ENCODE assay signal across 1 cellular context in genomic region chr7:102208826-102209225, GRCh38.
TF ChIP-seq lines count a peak whose summit lies in the region.

No MANE protein-coding gene starts in this region.

TF ChIP-seq in WTC11, 78 proteins besides CTCF, POLR2A, EP300 and RAD21 (continued from another document):
- TF ChIP-seq, protein P1, sequence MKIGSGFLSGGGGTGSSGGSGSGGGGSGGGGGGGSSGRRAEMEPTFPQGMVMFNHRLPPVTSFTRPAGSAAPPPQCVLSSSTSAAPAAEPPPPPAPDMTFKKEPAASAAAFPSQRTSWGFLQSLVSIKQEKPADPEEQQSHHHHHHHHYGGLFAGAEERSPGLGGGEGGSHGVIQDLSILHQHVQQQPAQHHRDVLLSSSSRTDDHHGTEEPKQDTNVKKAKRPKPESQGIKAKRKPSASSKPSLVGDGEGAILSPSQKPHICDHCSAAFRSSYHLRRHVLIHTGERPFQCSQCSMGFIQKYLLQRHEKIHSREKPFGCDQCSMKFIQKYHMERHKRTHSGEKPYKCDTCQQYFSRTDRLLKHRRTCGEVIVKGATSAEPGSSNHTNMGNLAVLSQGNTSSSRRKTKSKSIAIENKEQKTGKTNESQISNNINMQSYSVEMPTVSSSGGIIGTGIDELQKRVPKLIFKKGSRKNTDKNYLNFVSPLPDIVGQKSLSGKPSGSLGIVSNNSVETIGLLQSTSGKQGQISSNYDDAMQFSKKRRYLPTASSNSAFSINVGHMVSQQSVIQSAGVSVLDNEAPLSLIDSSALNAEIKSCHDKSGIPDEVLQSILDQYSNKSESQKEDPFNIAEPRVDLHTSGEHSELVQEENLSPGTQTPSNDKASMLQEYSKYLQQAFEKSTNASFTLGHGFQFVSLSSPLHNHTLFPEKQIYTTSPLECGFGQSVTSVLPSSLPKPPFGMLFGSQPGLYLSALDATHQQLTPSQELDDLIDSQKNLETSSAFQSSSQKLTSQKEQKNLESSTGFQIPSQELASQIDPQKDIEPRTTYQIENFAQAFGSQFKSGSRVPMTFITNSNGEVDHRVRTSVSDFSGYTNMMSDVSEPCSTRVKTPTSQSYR (CRISPR knock-in tag; IDR thresholded peaks at IDR 0.05): no peak
- no peak for TF ChIP-seq FOXP1 (CRISPR knock-in tag; IDR thresholded peaks at IDR 0.05; ENCODE audit: borderline replicate concordance)
- no peak for TF ChIP-seq FOXK1 (CRISPR knock-in tag; IDR thresholded peaks at IDR 0.05)
- TF ChIP-seq ZNF121 (CRISPR knock-in tag; IDR thresholded peaks at IDR 0.05): no peak
- TF ChIP-seq TP53 (CRISPR knock-in tag; IDR thresholded peaks at IDR 0.05): no peak
- no peak for TF ChIP-seq MAX (CRISPR knock-in tag; IDR thresholded peaks at IDR 0.05)
